In the genomic region with DNA sequence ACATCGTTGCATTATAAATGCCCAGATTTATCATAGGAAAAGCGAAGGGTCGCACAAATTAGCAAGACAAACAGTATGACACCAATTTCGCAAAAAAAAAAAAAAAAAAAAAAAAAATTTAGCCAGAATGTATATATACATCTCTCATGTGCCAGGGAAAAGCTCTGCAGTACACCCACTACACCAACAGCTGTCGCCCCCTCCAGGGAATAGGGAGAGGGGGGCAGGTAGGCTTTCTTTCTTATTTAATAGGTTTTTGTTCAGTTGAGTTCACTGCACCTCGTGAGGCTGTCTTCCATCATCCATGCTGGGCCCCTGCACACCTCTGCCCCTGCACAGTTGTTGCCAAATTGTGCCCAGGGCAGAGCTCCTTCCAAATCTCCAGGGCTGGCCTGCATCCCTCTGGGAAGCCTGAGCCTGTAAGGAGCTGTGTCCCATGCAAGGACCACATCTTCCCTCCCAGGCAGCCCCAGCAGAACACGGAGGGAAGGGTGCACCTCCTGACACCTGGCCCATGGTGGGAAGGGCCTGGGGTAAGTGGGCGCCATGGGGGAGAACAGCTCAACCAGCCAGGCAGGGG, we compare ENCODE assay signal across 13 cellular contexts.
"Had no signal": no experiment of that assay in that cellular context is flagged by ENCODE, and none has a peak within 500 bp of the region (broad histone marks: within the 10 kb centered on the region; RNA-seq: fewer than 3 reads in every experiment).

No MANE protein-coding gene starts in this region.

- H3K27ac ChIP-seq: foreskin keratinocyte, psoas muscle, spleen, upper lobe of left lung had no signal

- H3K4me3 ChIP-seq: psoas muscle, spleen, upper lobe of left lung had no signal

- H3K9me3 ChIP-seq: psoas muscle, spleen, upper lobe of left lung had no signal

- ATAC-seq: activated CD4-positive, CD25-positive, alpha-beta regulatory T cell treated with anti-CD3 and anti-CD28 coated beads, Interleukin-2, amount 50 U/mL, for 24 hours; effector memory CD8-positive, alpha-beta T cell; foreskin keratinocyte; psoas muscle; sciatic nerve; stimulated activated naive CD8-positive, alpha-beta T cell treated with anti-CD3 and anti-CD28 coated beads, Interleukin-15, amount 100 ng/mL, for 72 hours had no signal

- DNase-seq: activated CD4-positive, alpha-beta T cell treated with anti-CD3 and anti-CD28 coated beads, Interleukin-2, amount 50 U/mL, for 1 hour; activated CD8-positive, alpha-beta memory T cell treated with anti-CD3 and anti-CD28 coated beads for 24 hours; activated naive CD4-positive, alpha-beta T cell treated with Interleukin-2 at 50 U/mL for 16 hours; dermis blood vessel endothelial cell; effector memory CD8-positive, alpha-beta T cell; foreskin keratinocyte; glutamatergic neuron; psoas muscle; spleen; stimulated activated naive CD8-positive, alpha-beta T cell treated with anti-CD3 and anti-CD28 coated beads, Interleukin-15, amount 100 ng/mL, for 72 hours had no signal

- H3K27me3 ChIP-seq: foreskin keratinocyte, spleen, upper lobe of left lung had no signal

- H3K4me1 ChIP-seq: psoas muscle, spleen, upper lobe of left lung had no signal
